In genomic region chr3:180036092-180036677, GRCh38 we compare ENCODE assay signal across 8 cellular contexts. TPM values are rescaled to one million over a fixed set of nuclear protein-coding genes. Genes with fewer than 3 reads are reported as not detected.
A peak's percentile ranks its signal among the peaks of the same experiment; 100 is the strongest.
DNase-seq lines count a peak whose midpoint lies in the region; ATAC-seq and TF ChIP-seq lines count a peak whose summit lies in the region.

No MANE protein-coding gene starts in this region.

- H2AFZ ChIP-seq in ACC112 (ENCODE audit: low read length, unreplicated experiment): no peak overlapping the region

- peak; percentile 24 for ATAC-seq in GM18868 (IDR thresholded peaks at IDR 0.05; ENCODE audit: unreplicated experiment)
- ATAC-seq in HG03045 (IDR thresholded peaks at IDR 0.05; ENCODE audit: unreplicated experiment): peak; percentile 39
- no peak for ATAC-seq in Panc1
- ATAC-seq in lower lobe of right lung: no peak
- ATAC-seq in omental fat pad (ENCODE audit: low FRiP score): no peak

- DNase-seq in Panc1 (ENCODE audit: low read depth, low spot score) (no peak), lower lobe of right lung (no peak), omental fat pad (ENCODE audit: low spot score) (no peak), GM03348 (ENCODE audit: low spot score) (no peak), kidney glomerular epithelial cell (lab: John Stamatoyannopoulos, UW) (no peak)

- H3K36me3 ChIP-seq in ACC112 (ENCODE audit: insufficient read depth, low read length) (no peaks in the 10 kb centered on the region), Panc1 (ENCODE audit: control insufficient read depth, insufficient read depth, low read length) (no peaks in the 10 kb centered on the region), lower lobe of right lung (no peaks in the 10 kb centered on the region)

- no peak for TF ChIP-seq CTCF in Panc1 (IDR thresholded peaks at IDR 0.05)
- no peak for TF ChIP-seq CTCF in lower lobe of right lung (IDR thresholded peaks at IDR 0.05)
- TF ChIP-seq CTCF in omental fat pad (IDR thresholded peaks at IDR 0.05): no peak

- in situ Hi-C loops in Panc1 (cut with HindIII; ENCODE audit: low pct_unique_long_range_greater_than_20kb, low sequenced_read_pairs): no loop called here

- no peak overlapping the region for H3K27ac ChIP-seq in ACC112 (ENCODE audit: low read depth, low read length)
- H3K27ac ChIP-seq in Panc1 (ENCODE audit: low read length): no peak overlapping the region
- H3K27ac ChIP-seq in lower lobe of right lung: no peak overlapping the region

- H3K4me3 ChIP-seq in ACC112 (ENCODE audit: low read depth, low read length): peak overlapping the region; percentile 62
- peak overlapping the region; percentile 10 to 33 for H3K4me3 ChIP-seq in Panc1 (ENCODE audit: low read depth in 2 of 2, low read length in 2 of 2)
- H3K4me3 ChIP-seq in lower lobe of right lung: peak overlapping the region; percentile 18

- no peaks in the 10 kb centered on the region for H3K4me1 ChIP-seq in ACC112 (ENCODE audit: control insufficient read depth, insufficient read depth, low read length, unreplicated experiment)
- no peaks in the 10 kb centered on the region for H3K4me1 ChIP-seq in Panc1 (ENCODE audit: control insufficient read depth, insufficient read depth, low read length)
- peaks cover 9% of the 10 kb centered on the region for H3K4me1 ChIP-seq in lower lobe of right lung

- CTCF ChIA-PET in Panc1 (lab: Charles Lee): no interaction called here

- POLR2A ChIA-PET in Panc1 (lab: Charles Lee): no interaction called here

- H3K79me2 ChIP-seq in ACC112 (ENCODE audit: control insufficient read depth, insufficient read depth, low read length, unreplicated experiment): no peaks in the 10 kb centered on the region

- BruUV-seq in Panc1 (replicated peaks; lab: Mats Ljungman, UMichigan): no TSS peak

- no peaks in the 10 kb centered on the region for H3K9me3 ChIP-seq in Panc1 (ENCODE audit: control insufficient read depth, insufficient read depth, low read depth, low read length)
- no peaks in the 10 kb centered on the region for H3K9me3 ChIP-seq in lower lobe of right lung

- intact Hi-C loops in Panc1 (cut with micrococcal nuclease; ENCODE audit: unreplicated experiment) (no loop called here), lower lobe of right lung (cut with DNase I) (no loop called here)

- H3K27me3 ChIP-seq in ACC112 (ENCODE audit: insufficient read depth, low read length) (peaks cover 88% of the 10 kb centered on the region), Panc1 (ENCODE audit: control insufficient read depth, insufficient read depth, low read length) (no peaks in the 10 kb centered on the region), lower lobe of right lung (ENCODE audit: low read depth) (peaks cover 50% of the 10 kb centered on the region)

RNA-seq across cellular contexts. Expression of gene PEX5L, which starts 0.6 kb away (rescaled TPM):
- 0.23 TPM for total RNA-seq in Panc1 (2021; ENCODE audit: unreplicated experiment)
- not detected for polyA plus RNA-seq in Panc1 (2012; ENCODE audit: insufficient read length)
- not detected for total RNA-seq in lower lobe of right lung
- total RNA-seq in omental fat pad: 1 to 10 TPM in 2 of 4 donors, under 1 TPM in 1, not detected in 1; 0.72 to 6.3 (median 1.1) TPM

Comparison
In these comparisons a context has a peak if more than half of its experiments do, and no peak if none do; other contexts are left out.
1. ATAC-seq: peak in GM18868 (single experiment) and HG03045 (single experiment); none in Panc1 (single experiment), lower lobe of right lung (0 of 2) and omental fat pad (single experiment).
2. Peak in every context shown above with its lines, with median percentiles within 50 percentile points of each other: H3K4me3 ChIP-seq.